In the genomic region with DNA sequence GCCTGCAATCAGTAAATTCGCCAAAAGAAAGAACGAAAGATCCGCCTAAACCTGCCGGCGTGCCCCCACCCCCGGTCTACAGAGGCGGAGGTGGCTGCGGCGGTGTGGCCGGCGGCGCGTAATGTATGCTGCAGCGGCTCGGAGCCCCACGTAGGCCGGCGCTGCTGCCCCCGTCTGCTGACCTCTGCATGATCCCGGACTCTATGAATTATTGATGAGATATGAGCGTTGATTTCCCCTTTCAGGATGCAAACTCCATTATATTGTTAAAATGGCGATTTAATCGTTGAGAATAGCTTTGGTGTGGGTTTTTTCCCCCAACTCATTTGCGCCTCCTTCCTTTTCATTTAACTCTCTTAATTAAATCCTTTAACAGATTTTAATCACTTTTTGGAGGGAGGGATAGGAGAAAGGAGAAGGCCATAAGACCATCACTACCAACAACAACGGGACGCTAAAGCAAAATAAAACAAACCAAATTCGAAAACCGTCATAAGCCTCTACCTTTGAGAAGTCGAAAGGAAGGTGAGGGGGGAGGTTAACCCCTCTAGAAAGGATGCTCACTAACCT, we compare ENCODE assay signal across 1 cellular context.
A peak's percentile ranks its signal among the peaks of the same experiment; 100 is the strongest.
TF ChIP-seq lines count a peak whose summit lies in the region.

No MANE protein-coding gene starts in this region.

TF ChIP-seq in HEK293, 187 proteins besides CTCF, POLR2A, EP300 and RAD21 (continued from another document):
- no peak for TF ChIP-seq ZNF785 (tag by site-specific recombination; IDR thresholded peaks at IDR 0.05)
- no peak for TF ChIP-seq ZNF610 (tag by site-specific recombination; IDR thresholded peaks at IDR 0.05; ENCODE audit: borderline replicate concordance)
- TF ChIP-seq, protein P1, sequence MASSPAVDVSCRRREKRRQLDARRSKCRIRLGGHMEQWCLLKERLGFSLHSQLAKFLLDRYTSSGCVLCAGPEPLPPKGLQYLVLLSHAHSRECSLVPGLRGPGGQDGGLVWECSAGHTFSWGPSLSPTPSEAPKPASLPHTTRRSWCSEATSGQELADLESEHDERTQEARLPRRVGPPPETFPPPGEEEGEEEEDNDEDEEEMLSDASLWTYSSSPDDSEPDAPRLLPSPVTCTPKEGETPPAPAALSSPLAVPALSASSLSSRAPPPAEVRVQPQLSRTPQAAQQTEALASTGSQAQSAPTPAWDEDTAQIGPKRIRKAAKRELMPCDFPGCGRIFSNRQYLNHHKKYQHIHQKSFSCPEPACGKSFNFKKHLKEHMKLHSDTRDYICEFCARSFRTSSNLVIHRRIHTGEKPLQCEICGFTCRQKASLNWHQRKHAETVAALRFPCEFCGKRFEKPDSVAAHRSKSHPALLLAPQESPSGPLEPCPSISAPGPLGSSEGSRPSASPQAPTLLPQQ (tag by site-specific recombination; IDR thresholded peaks at IDR 0.05), result no peak
- TF ChIP-seq, protein P2, sequence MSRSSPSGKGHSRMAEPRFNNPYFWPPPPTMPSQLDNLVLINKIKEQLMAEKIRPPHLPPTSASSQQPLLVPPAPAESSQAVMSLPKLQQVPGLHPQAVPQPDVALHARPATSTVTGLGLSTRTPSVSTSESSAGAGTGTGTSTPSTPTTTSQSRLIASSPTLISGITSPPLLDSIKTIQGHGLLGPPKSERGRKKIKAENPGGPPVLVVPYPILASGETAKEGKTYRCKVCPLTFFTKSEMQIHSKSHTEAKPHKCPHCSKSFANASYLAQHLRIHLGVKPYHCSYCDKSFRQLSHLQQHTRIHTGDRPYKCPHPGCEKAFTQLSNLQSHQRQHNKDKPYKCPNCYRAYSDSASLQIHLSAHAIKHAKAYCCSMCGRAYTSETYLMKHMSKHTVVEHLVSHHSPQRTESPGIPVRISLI (tag by site-specific recombination; IDR thresholded peaks at IDR 0.05), result no peak
- TF ChIP-seq ZNF549 (tag by site-specific recombination; IDR thresholded peaks at IDR 0.05), result no peak
- TF ChIP-seq ZFP37 (tag by site-specific recombination; IDR thresholded peaks at IDR 0.05), result no peak
- TF ChIP-seq ZNF394 (tag by site-specific recombination; IDR thresholded peaks at IDR 0.05; ENCODE audit: borderline replicate concordance), result no peak
- TF ChIP-seq BCL11B (tag by site-specific recombination; IDR thresholded peaks at IDR 0.05; ENCODE audit: low read depth), result 0 out of 2 replicates have a peak, but pooled peaks have one; percentile 16
- TF ChIP-seq KLF10 (tag by site-specific recombination; IDR thresholded peaks at IDR 0.05), result 0 out of 2 replicates have a peak, but pooled peaks have one; percentile 22
- no peak for TF ChIP-seq ZXDB (tag by site-specific recombination; IDR thresholded peaks at IDR 0.05)
- TF ChIP-seq ZBTB1 (tag by site-specific recombination; IDR thresholded peaks at IDR 0.05), result no peak
- TF ChIP-seq, protein P3, sequence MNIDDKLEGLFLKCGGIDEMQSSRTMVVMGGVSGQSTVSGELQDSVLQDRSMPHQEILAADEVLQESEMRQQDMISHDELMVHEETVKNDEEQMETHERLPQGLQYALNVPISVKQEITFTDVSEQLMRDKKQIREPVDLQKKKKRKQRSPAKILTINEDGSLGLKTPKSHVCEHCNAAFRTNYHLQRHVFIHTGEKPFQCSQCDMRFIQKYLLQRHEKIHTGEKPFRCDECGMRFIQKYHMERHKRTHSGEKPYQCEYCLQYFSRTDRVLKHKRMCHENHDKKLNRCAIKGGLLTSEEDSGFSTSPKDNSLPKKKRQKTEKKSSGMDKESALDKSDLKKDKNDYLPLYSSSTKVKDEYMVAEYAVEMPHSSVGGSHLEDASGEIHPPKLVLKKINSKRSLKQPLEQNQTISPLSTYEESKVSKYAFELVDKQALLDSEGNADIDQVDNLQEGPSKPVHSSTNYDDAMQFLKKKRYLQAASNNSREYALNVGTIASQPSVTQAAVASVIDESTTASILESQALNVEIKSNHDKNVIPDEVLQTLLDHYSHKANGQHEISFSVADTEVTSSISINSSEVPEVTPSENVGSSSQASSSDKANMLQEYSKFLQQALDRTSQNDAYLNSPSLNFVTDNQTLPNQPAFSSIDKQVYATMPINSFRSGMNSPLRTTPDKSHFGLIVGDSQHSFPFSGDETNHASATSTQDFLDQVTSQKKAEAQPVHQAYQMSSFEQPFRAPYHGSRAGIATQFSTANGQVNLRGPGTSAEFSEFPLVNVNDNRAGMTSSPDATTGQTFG (tag by site-specific recombination; IDR thresholded peaks at IDR 0.05; ENCODE audit: borderline replicate concordance), result no peak
- TF ChIP-seq KLF16 (tag by site-specific recombination; IDR thresholded peaks at IDR 0.05), result no peak
- TF ChIP-seq, protein P4, sequence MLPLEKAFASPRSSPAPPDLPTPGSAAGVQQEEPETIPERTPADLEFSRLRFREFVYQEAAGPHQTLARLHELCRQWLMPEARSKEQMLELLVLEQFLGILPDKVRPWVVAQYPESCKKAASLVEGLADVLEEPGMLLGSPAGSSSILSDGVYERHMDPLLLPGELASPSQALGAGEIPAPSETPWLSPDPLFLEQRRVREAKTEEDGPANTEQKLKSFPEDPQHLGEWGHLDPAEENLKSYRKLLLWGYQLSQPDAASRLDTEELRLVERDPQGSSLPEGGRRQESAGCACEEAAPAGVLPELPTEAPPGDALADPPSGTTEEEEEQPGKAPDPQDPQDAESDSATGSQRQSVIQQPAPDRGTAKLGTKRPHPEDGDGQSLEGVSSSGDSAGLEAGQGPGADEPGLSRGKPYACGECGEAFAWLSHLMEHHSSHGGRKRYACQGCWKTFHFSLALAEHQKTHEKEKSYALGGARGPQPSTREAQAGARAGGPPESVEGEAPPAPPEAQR (tag by site-specific recombination; IDR thresholded peaks at IDR 0.05), result no peak
- TF ChIP-seq ZNF664 (tag by site-specific recombination; IDR thresholded peaks at IDR 0.05), result no peak
- TF ChIP-seq ZNF837 (tag by site-specific recombination; IDR thresholded peaks at IDR 0.05), result no peak
- TF ChIP-seq, protein P5, sequence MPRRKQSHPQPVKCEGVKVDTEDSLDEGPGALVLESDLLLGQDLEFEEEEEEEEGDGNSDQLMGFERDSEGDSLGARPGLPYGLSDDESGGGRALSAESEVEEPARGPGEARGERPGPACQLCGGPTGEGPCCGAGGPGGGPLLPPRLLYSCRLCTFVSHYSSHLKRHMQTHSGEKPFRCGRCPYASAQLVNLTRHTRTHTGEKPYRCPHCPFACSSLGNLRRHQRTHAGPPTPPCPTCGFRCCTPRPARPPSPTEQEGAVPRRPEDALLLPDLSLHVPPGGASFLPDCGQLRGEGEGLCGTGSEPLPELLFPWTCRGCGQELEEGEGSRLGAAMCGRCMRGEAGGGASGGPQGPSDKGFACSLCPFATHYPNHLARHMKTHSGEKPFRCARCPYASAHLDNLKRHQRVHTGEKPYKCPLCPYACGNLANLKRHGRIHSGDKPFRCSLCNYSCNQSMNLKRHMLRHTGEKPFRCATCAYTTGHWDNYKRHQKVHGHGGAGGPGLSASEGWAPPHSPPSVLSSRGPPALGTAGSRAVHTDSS (tag by site-specific recombination; IDR thresholded peaks at IDR 0.05), result no peak
- TF ChIP-seq ZNF658 (tag by site-specific recombination; IDR thresholded peaks at IDR 0.05), result no peak
- peak; percentile 93 for TF ChIP-seq EGR2 (tag by site-specific recombination; IDR thresholded peaks at IDR 0.05; ENCODE audit: low read depth)
- TF ChIP-seq ZNF184 (tag by site-specific recombination; IDR thresholded peaks at IDR 0.05), result no peak
- TF ChIP-seq, protein P6, sequence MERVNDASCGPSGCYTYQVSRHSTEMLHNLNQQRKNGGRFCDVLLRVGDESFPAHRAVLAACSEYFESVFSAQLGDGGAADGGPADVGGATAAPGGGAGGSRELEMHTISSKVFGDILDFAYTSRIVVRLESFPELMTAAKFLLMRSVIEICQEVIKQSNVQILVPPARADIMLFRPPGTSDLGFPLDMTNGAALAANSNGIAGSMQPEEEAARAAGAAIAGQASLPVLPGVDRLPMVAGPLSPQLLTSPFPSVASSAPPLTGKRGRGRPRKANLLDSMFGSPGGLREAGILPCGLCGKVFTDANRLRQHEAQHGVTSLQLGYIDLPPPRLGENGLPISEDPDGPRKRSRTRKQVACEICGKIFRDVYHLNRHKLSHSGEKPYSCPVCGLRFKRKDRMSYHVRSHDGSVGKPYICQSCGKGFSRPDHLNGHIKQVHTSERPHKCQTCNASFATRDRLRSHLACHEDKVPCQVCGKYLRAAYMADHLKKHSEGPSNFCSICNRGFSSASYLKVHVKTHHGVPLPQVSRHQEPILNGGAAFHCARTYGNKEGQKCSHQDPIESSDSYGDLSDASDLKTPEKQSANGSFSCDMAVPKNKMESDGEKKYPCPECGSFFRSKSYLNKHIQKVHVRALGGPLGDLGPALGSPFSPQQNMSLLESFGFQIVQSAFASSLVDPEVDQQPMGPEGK (tag by site-specific recombination; IDR thresholded peaks at IDR 0.05), result peak; percentile 76
- 0 out of 2 replicates have a peak, but pooled peaks have one; percentile 3 for TF ChIP-seq SP3 (tag by site-specific recombination; IDR thresholded peaks at IDR 0.05)
- 0 out of 2 replicates have a peak, but pooled peaks have one; percentile 11 for TF ChIP-seq TCF7L2 (IDR thresholded peaks at IDR 0.05; ENCODE audit: borderline replicate concordance, low read depth, low read length)
- TF ChIP-seq ZNF354C (tag by site-specific recombination; IDR thresholded peaks at IDR 0.05; ENCODE audit: borderline replicate concordance, low read depth), result no peak
- TF ChIP-seq BCL11A (tag by site-specific recombination; IDR thresholded peaks at IDR 0.05; ENCODE audit: low read depth), result peak; percentile 37; the same call in 1 of the 2 replicates
- TF ChIP-seq RBAK (tag by site-specific recombination; IDR thresholded peaks at IDR 0.05), result no peak
- no peak for TF ChIP-seq ZNF350 (tag by site-specific recombination; IDR thresholded peaks at IDR 0.05)
- TF ChIP-seq ZFHX2 (tag by site-specific recombination; conservative IDR thresholded peaks at IDR 0.05), result peak; percentile 94
